8 cellular contexts compared by ENCODE assay signal in the genomic region with DNA sequence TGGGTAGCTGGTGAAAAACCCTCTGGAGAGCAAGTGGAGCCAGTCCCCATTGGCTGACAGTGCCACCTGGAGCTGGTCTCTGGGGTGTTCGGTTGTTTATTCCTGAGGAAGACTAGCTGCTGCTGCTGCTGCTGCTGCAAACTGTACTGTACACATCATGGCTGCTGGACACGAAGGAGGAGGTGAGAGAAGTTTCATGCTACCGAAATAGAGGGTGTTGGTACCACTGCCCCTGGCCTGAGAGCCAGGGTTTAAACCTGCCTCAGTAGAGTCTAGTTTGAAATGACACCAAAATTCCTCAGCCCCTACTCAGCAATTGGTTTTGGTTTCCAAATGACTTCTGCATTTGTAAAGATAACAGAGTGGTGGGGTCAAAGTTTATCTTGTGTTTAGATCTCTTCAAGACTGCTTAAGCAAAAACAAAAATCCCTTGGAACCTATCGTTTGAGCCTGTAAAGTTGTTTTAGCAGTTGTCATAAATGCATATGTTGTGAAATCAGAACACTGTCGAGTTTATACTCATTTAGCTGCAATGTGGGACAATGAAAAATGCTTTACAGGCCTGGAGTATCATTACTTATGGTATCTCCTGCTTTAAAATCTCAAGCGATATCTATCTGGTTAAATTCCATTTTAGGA. TPM values are rescaled to one million over a fixed set of nuclear protein-coding genes. Genes with fewer than 3 reads are reported as not detected.
A peak's percentile ranks its signal among the peaks of the same experiment; 100 is the strongest.
DNase-seq lines count a peak whose midpoint lies in the region; TF ChIP-seq lines count a peak whose summit lies in the region.

No MANE protein-coding gene starts in this region.

- peak overlapping the region; percentile 29 for H3K4me2 ChIP-seq in parathyroid adenoma (ENCODE audit: low read length)

- peak overlapping the region; percentile 48 for H3K27ac ChIP-seq in parathyroid adenoma

- peak; percentile 3 for DNase-seq in NCI-H82 (lab: John Stamatoyannopoulos, UW)
- DNase-seq in NCI-H82 treated with DMSO at 0.1 percent for 48 hours (lab: John Stamatoyannopoulos, UW; ENCODE audit: unreplicated experiment) = no peak
- peak; percentile 66 for DNase-seq in KBM-7
- DNase-seq in astrocyte of the cerebellum (ENCODE audit: low read depth) = peak; percentile 15
- no peak for DNase-seq in mesenteric fat pad (ENCODE audit: low spot score)
- no peak for DNase-seq in NCI-H1092 (lab: John Stamatoyannopoulos, UW)
- DNase-seq in NCI-H2029 treated with DMSO at 0.1 percent for 48 hours (lab: John Stamatoyannopoulos, UW) = no peak

- no peak overlapping the region for H3K9ac ChIP-seq in parathyroid adenoma

- no peaks in the 10 kb centered on the region for H3K27me3 ChIP-seq in parathyroid adenoma (ENCODE audit: control insufficient read depth, insufficient read depth, low read length)

- H3K9me3 ChIP-seq in parathyroid adenoma (ENCODE audit: control insufficient read depth, low read length) = no peaks in the 10 kb centered on the region

- H3K4me3 ChIP-seq in astrocyte of the cerebellum (ENCODE audit: low read depth, low read length) (no peak overlapping the region), parathyroid adenoma (ENCODE audit: low read depth, low read length) (no peak overlapping the region)

- in situ Hi-C loops in KBM-7 (cut with MboI; ENCODE audit: low pct_unique_long_range_greater_than_20kb, low sequenced_read_pairs) = no loop called here
- in situ Hi-C loops in astrocyte of the cerebellum (cut with HindIII; ENCODE audit: low sequenced_read_pairs) = no loop called here

- H3K79me2 ChIP-seq in parathyroid adenoma = no peaks in the 10 kb centered on the region

- H3K4me1 ChIP-seq in parathyroid adenoma = peaks cover 29% of the 10 kb centered on the region

- peak overlapping the region; percentile 47 for H2AFZ ChIP-seq in parathyroid adenoma

- TF ChIP-seq CTCF in astrocyte of the cerebellum (IDR thresholded peaks at IDR 0.05; ENCODE audit: low read depth, low read length, missing control alignments) (peak; percentile 19), parathyroid adenoma (IDR thresholded peaks at IDR 0.05) (peak; percentile 34)

- H3K36me3 ChIP-seq in parathyroid adenoma (ENCODE audit: control insufficient read depth, insufficient read depth, low read length) = no peaks in the 10 kb centered on the region

RNA-seq across cellular contexts. Expression of gene CYB5B, which starts 40.8 kb away (rescaled TPM):
- 62.5 TPM for total RNA-seq in mesenteric fat pad

Comparison
In these comparisons a context has a peak if more than half of its experiments do, and no peak if none do; other contexts are left out.
1. DNase-seq: peak in NCI-H82 (single experiment), KBM-7 (single experiment) and astrocyte of the cerebellum (single experiment); none in NCI-H82 treated with DMSO at 0.1 percent for 48 hours (single experiment), mesenteric fat pad (single experiment), NCI-H1092 (single experiment) and NCI-H2029 treated with DMSO at 0.1 percent for 48 hours (single experiment).